ENCODE assay signal across 8 cellular contexts in genomic region chr1:26538480-26539412, GRCh38.
A peak's percentile ranks its signal among the peaks of the same experiment; 100 is the strongest.
DNase-seq lines count a peak whose midpoint lies in the region; ATAC-seq and TF ChIP-seq lines count a peak whose summit lies in the region.

No MANE protein-coding gene starts in this region.

- ATAC-seq in GM18520 (IDR thresholded peaks at IDR 0.05; ENCODE audit: unreplicated experiment) (no peak), HG03175 (IDR thresholded peaks at IDR 0.05; ENCODE audit: unreplicated experiment) (no peak)

- peak; percentile 49 for TF ChIP-seq CTCF in foreskin fibroblast (IDR thresholded peaks at IDR 0.05; ENCODE audit: low read depth, low read length)

- H3K4me3 ChIP-seq in foreskin fibroblast (ENCODE audit: low read depth in 1 of 2, low read length in 2 of 2), result no peak overlapping the region

- DNase-seq in NCI-H748 (lab: John Stamatoyannopoulos, UW; ENCODE audit: unreplicated experiment) (peak; percentile 11), NCI-H748 treated with DMSO at 0.1 percent for 48 hours (lab: John Stamatoyannopoulos, UW) (no peak), NCI-H1694 (lab: John Stamatoyannopoulos, UW) (peak; percentile 20), activated T-cell treated with anti-CD3 and anti-CD28 coated beads for 4 hours (peak; percentile 32), foreskin fibroblast (peak in 1 of 2 donors; percentile 58)
- peak; percentile 56 for DNase-seq in stimulated activated CD4-positive, alpha-beta T cell treated with anti-CD3 and anti-CD28 coated beads, Interleukin-1b, Interleukin-23, amount 100 ng/mL, for 48 hours
